ENCODE assay signal across 8 cellular contexts in genomic region chr1:184892116-184892515, GRCh38.
DNase-seq lines count a peak whose midpoint lies in the region; ATAC-seq and TF ChIP-seq lines count a peak whose summit lies in the region.

No MANE protein-coding gene starts in this region.

- no peak for TF ChIP-seq POLR2A in sigmoid colon (IDR thresholded peaks at IDR 0.05)

- no peaks in the 10 kb centered on the region for H3K9me3 Mint-ChIP-seq in activated T-cell treated with anti-CD3 and anti-CD28 coated beads, Interleukin-2, amount 50 U/mL, for 4 hours

- intact Hi-C loops in sigmoid colon (cut with DNase I): no loop called here

- no peak overlapping the region for H2AFZ ChIP-seq in OCI-LY3 (ENCODE audit: low read depth, low read length)

- DNase-seq in activated T-cell treated with anti-CD3 and anti-CD28 coated beads, Interleukin-2, amount 50 U/mL, for 4 hours: no peak
- DNase-seq in activated T-cell treated with anti-CD3 and anti-CD28 coated beads, Interleukin-2, amount 50 U/mL, for 1 hour: no peak
- DNase-seq in sigmoid colon (no peak), COR-L47 (lab: John Stamatoyannopoulos, UW) (no peak), anterior cingulate cortex (lab: John Stamatoyannopoulos, UW) (no peak), NCI-H345 (lab: John Stamatoyannopoulos, UW) (no peak)

- H3K4me3 ChIP-seq in OCI-LY3 (ENCODE audit: low read length) (peak overlapping the region; percentile 20), sigmoid colon (no peak overlapping the region)

- peak overlapping the region; percentile 76 for H3K4me2 ChIP-seq in OCI-LY3 (ENCODE audit: low read length)

- H3K4me3 Mint-ChIP-seq in activated T-cell treated with anti-CD3 and anti-CD28 coated beads, Interleukin-2, amount 50 U/mL, for 4 hours: no peak overlapping the region

- peak; percentile 14; the same call in 1 of the 2 replicates for TF ChIP-seq CTCF in OCI-LY3 (IDR thresholded peaks at IDR 0.05; ENCODE audit: low read depth, low read length)
- no peak for TF ChIP-seq CTCF in sigmoid colon (IDR thresholded peaks at IDR 0.05)

- peaks cover 40% of the 10 kb centered on the region for H3K4me1 Mint-ChIP-seq in activated T-cell treated with anti-CD3 and anti-CD28 coated beads, Interleukin-2, amount 50 U/mL, for 4 hours (ENCODE audit: low read depth)

- H3K27ac ChIP-seq in OCI-LY3 (ENCODE audit: low read length) (peak overlapping the region; percentile 92), sigmoid colon (peak overlapping the region; percentile 66 to 92 (median 80))

- H3K27me3 Mint-ChIP-seq in activated T-cell treated with anti-CD3 and anti-CD28 coated beads, Interleukin-2, amount 50 U/mL, for 4 hours (ENCODE audit: low read depth): no peaks in the 10 kb centered on the region

- 84 to 85% methylated on average over 4 of the region's 4 CpGs for WGBS in sigmoid colon, 2 donors

- no peaks in the 10 kb centered on the region for H4K20me1 ChIP-seq in OCI-LY3 (ENCODE audit: insufficient read depth, low read length)

- peak overlapping the region; percentile 62 for H3K9ac ChIP-seq in OCI-LY3 (ENCODE audit: low read length)

- H3K36me3 Mint-ChIP-seq in activated T-cell treated with anti-CD3 and anti-CD28 coated beads, Interleukin-2, amount 50 U/mL, for 4 hours (ENCODE audit: insufficient read depth): peaks cover 11% of the 10 kb centered on the region

- peaks cover 58% of the 10 kb centered on the region for H3K36me3 ChIP-seq in OCI-LY3 (replicated peaks; ENCODE audit: low read depth, low read length)
- H3K36me3 ChIP-seq in sigmoid colon: peaks cover 0 to 47% (median 4%) of the 10 kb centered on the region in 4 donors

- no peak for TF ChIP-seq EP300 in sigmoid colon (IDR thresholded peaks at IDR 0.05)

- H3K27me3 ChIP-seq in OCI-LY3 (ENCODE audit: low read depth, low read length): no peaks in the 10 kb centered on the region
- no peaks in the 10 kb centered on the region for H3K27me3 ChIP-seq in sigmoid colon

- H3K9me3 ChIP-seq in OCI-LY3 (ENCODE audit: insufficient read depth, low read length) (no peaks in the 10 kb centered on the region), sigmoid colon (no peaks in the 10 kb centered on the region)

- peaks cover 76% of the 10 kb centered on the region for H3K4me1 ChIP-seq in OCI-LY3 (ENCODE audit: low read length)
- H3K4me1 ChIP-seq in sigmoid colon: peaks cover 0 to 66% (median 49%) of the 10 kb centered on the region in 4 donors

- H3K79me2 ChIP-seq in OCI-LY3 (ENCODE audit: low read length): peaks cover 68% of the 10 kb centered on the region

- peak; percentile 49 to 63 for ATAC-seq in activated T-cell treated with anti-CD3 and anti-CD28 coated beads, Interleukin-2, amount 50 U/mL, for 4 hours
- ATAC-seq in HG02571 (IDR thresholded peaks at IDR 0.05; ENCODE audit: unreplicated experiment): peak; percentile 68
